1 cellular context compared by ENCODE assay signal in genomic region chr1:42846257-42847110, GRCh38.
A peak's percentile ranks its signal among the peaks of the same experiment; 100 is the strongest.
TF ChIP-seq lines count a peak whose summit lies in the region.

A gene with protein sequence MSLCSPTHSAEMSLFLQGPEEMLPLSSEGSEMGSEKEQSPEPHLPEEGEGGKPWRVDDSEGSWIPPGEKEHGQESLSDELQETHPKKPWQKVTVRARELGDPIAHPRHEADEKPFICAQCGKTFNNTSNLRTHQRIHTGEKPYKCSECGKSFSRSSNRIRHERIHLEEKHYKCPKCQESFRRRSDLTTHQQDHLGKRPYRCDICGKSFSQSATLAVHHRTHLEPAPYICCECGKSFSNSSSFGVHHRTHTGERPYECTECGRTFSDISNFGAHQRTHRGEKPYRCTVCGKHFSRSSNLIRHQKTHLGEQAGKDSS (plus strand): TSS chr1:42846613. CDS start chr1:42849659, 3,046 bp downstream.

TF ChIP-seq in K562, 482 proteins besides CTCF, POLR2A, EP300 and RAD21 (continued from another document and continues in another):
- TF ChIP-seq VEZF1 (CRISPR knock-in tag; IDR thresholded peaks at IDR 0.05): peak; percentile 93
- 0 out of 2 replicates have a peak, but pooled peaks have one; percentile 59 for TF ChIP-seq ELF4 (CRISPR knock-in tag; IDR thresholded peaks at IDR 0.05)
- TF ChIP-seq, protein P1, sequence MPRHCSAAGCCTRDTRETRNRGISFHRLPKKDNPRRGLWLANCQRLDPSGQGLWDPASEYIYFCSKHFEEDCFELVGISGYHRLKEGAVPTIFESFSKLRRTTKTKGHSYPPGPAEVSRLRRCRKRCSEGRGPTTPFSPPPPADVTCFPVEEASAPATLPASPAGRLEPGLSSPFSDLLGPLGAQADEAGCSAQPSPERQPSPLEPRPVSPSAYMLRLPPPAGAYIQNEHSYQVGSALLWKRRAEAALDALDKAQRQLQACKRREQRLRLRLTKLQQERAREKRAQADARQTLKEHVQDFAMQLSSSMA (CRISPR knock-in tag; IDR thresholded peaks at IDR 0.05): peak; percentile 52; the same call in 1 of the 2 replicates
- TF ChIP-seq STAT6 (CRISPR knock-in tag; IDR thresholded peaks at IDR 0.05): no peak
- no peak for TF ChIP-seq MTA2 (IDR thresholded peaks at IDR 0.05; ENCODE audit: low read depth)
- TF ChIP-seq TSC22D4 (tag; IDR thresholded peaks at IDR 0.05): no peak
- no peak for TF ChIP-seq MAFF (IDR thresholded peaks at IDR 0.05; ENCODE audit: low read length)
- no peak for TF ChIP-seq SRSF1 (IDR thresholded peaks at IDR 0.05; ENCODE audit: low read depth, low read length)
- no peak for TF ChIP-seq ZNF589 (CRISPR knock-in tag; IDR thresholded peaks at IDR 0.05; ENCODE audit: low read depth)
- peak; percentile 69; the same call in 1 of the 2 replicates for TF ChIP-seq ZNF263 (CRISPR knock-in tag; IDR thresholded peaks at IDR 0.05; ENCODE audit: borderline replicate concordance)
- TF ChIP-seq ADNP (tag; IDR thresholded peaks at IDR 0.05): no peak
- TF ChIP-seq CREB5 (CRISPR knock-in tag; IDR thresholded peaks at IDR 0.05): no peak
- no peak for TF ChIP-seq MCM5 (IDR thresholded peaks at IDR 0.05; ENCODE audit: low read depth)
- no peak for TF ChIP-seq FOXJ3 (CRISPR knock-in tag; IDR thresholded peaks at IDR 0.05)
- no peak for TF ChIP-seq STAT5B (CRISPR knock-in tag; IDR thresholded peaks at IDR 0.05)
- TF ChIP-seq ESRRA (IDR thresholded peaks at IDR 0.05; ENCODE audit: borderline replicate concordance, low read depth): no peak
- no peak for TF ChIP-seq NR0B1 (IDR thresholded peaks at IDR 0.05; ENCODE audit: partially characterized antibody)
- no peak for TF ChIP-seq KLF1 (tag; IDR thresholded peaks at IDR 0.05)
- no peak for TF ChIP-seq ZZZ3 (IDR thresholded peaks at IDR 0.05)
- 0 out of 2 replicates have a peak, but pooled peaks have one; percentile 41 for TF ChIP-seq ZNF766 (CRISPR knock-in tag; conservative IDR thresholded peaks at IDR 0.05)
- peak; percentile 75 for TF ChIP-seq ZNF511 (CRISPR knock-in tag; IDR thresholded peaks at IDR 0.05)
- TF ChIP-seq CBFA2T3 (IDR thresholded peaks at IDR 0.05): no peak; the same call in 1 of the 2 replicates
- TF ChIP-seq SRSF7 (optimal IDR thresholded peaks at IDR 0.05; ENCODE audit: low read depth, low read length): no peak
- TF ChIP-seq CBX8 (IDR thresholded peaks at IDR 0.05; ENCODE audit: borderline replicate concordance, extremely low read depth, low read depth, low read length, poor library complexity, severe bottlenecking): no peak
- TF ChIP-seq ZNF717 (CRISPR knock-in tag; IDR thresholded peaks at IDR 0.05): no peak
- peak; percentile 84 for TF ChIP-seq NR2C2 (CRISPR knock-in tag; IDR thresholded peaks at IDR 0.05)
- peak; percentile 93 for TF ChIP-seq NR2C2 (tag; IDR thresholded peaks at IDR 0.05)
- TF ChIP-seq BRD4 (IDR thresholded peaks at IDR 0.05): no peak
- peak; percentile 97 for TF ChIP-seq HCFC1 (IDR thresholded peaks at IDR 0.05; ENCODE audit: low read depth, low read length)
- TF ChIP-seq, protein P2, sequence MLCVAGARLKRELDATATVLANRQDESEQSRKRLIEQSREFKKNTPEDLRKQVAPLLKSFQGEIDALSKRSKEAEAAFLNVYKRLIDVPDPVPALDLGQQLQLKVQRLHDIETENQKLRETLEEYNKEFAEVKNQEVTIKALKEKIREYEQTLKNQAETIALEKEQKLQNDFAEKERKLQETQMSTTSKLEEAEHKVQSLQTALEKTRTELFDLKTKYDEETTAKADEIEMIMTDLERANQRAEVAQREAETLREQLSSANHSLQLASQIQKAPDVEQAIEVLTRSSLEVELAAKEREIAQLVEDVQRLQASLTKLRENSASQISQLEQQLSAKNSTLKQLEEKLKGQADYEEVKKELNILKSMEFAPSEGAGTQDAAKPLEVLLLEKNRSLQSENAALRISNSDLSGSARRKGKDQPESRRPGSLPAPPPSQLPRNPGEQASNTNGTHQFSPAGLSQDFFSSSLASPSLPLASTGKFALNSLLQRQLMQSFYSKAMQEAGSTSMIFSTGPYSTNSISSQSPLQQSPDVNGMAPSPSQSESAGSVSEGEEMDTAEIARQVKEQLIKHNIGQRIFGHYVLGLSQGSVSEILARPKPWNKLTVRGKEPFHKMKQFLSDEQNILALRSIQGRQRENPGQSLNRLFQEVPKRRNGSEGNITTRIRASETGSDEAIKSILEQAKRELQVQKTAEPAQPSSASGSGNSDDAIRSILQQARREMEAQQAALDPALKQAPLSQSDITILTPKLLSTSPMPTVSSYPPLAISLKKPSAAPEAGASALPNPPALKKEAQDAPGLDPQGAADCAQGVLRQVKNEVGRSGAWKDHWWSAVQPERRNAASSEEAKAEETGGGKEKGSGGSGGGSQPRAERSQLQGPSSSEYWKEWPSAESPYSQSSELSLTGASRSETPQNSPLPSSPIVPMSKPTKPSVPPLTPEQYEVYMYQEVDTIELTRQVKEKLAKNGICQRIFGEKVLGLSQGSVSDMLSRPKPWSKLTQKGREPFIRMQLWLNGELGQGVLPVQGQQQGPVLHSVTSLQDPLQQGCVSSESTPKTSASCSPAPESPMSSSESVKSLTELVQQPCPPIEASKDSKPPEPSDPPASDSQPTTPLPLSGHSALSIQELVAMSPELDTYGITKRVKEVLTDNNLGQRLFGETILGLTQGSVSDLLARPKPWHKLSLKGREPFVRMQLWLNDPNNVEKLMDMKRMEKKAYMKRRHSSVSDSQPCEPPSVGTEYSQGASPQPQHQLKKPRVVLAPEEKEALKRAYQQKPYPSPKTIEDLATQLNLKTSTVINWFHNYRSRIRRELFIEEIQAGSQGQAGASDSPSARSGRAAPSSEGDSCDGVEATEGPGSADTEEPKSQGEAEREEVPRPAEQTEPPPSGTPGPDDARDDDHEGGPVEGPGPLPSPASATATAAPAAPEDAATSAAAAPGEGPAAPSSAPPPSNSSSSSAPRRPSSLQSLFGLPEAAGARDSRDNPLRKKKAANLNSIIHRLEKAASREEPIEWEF (CRISPR knock-in tag; IDR thresholded peaks at IDR 0.05): no peak
- TF ChIP-seq STAT5A (IDR thresholded peaks at IDR 0.05; ENCODE audit: borderline replicate concordance, low read length): no peak; the same call in 1 of the 2 replicates
- no peak for TF ChIP-seq XRCC4 (IDR thresholded peaks at IDR 0.05; ENCODE audit: extremely low read depth, insufficient read depth, insufficient read length)
- no peak for TF ChIP-seq RERE (CRISPR knock-in tag; IDR thresholded peaks at IDR 0.05; ENCODE audit: borderline replicate concordance)
- TF ChIP-seq KAT7 (CRISPR knock-in tag; IDR thresholded peaks at IDR 0.05; ENCODE audit: borderline replicate concordance): 0 out of 2 replicates have a peak, but pooled peaks have one; percentile 46
- TF ChIP-seq ZNF830 (CRISPR knock-in tag; IDR thresholded peaks at IDR 0.05): no peak
- TF ChIP-seq ZNF778 (CRISPR knock-in tag; IDR thresholded peaks at IDR 0.05): no peak
- TF ChIP-seq ZBED1 (IDR thresholded peaks at IDR 0.05): no peak
- TF ChIP-seq NELFE (IDR thresholded peaks at IDR 0.05; ENCODE audit: insufficient read depth, insufficient read length): no peak
- no peak for TF ChIP-seq ZNF583 (CRISPR knock-in tag; IDR thresholded peaks at IDR 0.05)
- peak; percentile 40 for TF ChIP-seq ZBTB43 (CRISPR knock-in tag; IDR thresholded peaks at IDR 0.05)
- TF ChIP-seq PYGO2 (tag; IDR thresholded peaks at IDR 0.05): no peak
- peak; percentile 26 for TF ChIP-seq RBBP5 (IDR thresholded peaks at IDR 0.05; ENCODE audit: borderline replicate concordance, insufficient read depth, low read length, poor library complexity, severe bottlenecking)
- peak; percentile 99 for TF ChIP-seq FOS (IDR thresholded peaks at IDR 0.05; ENCODE audit: extremely low read depth, insufficient read length)
